14 cellular contexts compared by ENCODE assay signal in genomic region chr1:47992720-47993119, GRCh38. TPM values are rescaled to one million over a fixed set of nuclear protein-coding genes. Genes with fewer than 3 reads are reported as not detected.
A peak's percentile ranks its signal among the peaks of the same experiment; 100 is the strongest.
DNase-seq lines count a peak whose midpoint lies in the region; ATAC-seq and TF ChIP-seq lines count a peak whose summit lies in the region.
"Had no signal": no experiment of that assay in that cellular context is flagged by ENCODE, and none has a peak within 500 bp of the region (broad histone marks: within the 10 kb centered on the region; RNA-seq: fewer than 3 reads in every experiment).

No MANE protein-coding gene starts in this region.

- DNase-seq in activated naive CD4-positive, alpha-beta T cell treated with anti-CD3 and anti-CD28 coated beads, Interleukin-2, amount 10 ng/mL, durations not matched to agents 7 days and 5 days: no peak
- no peak for DNase-seq in activated naive CD4-positive, alpha-beta T cell treated with anti-CD3 and anti-CD28 coated beads for 36 hours
- DNase-seq in esophagus muscularis mucosa (ENCODE audit: extremely low spot score): no peak
- peak; percentile 47 to 86 for DNase-seq in lower leg skin (ENCODE audit: low spot score in 2 of 2)
- peak; percentile 63 to 79 for DNase-seq in aorta
- DNase-seq in SKM-1 treated with dmso at 0.1 percent for 144 hours (lab: John Stamatoyannopoulos, UW; ENCODE audit: unreplicated experiment): no peak
- DNase-seq in NCI-H524 treated with DMSO at 0.1 percent for 48 hours (lab: John Stamatoyannopoulos, UW): no peak
- DNase-seq: 8988T; activated naive CD4-positive, alpha-beta T cell treated with Interleukin-2 at 50 U/mL for 16 hours; Calu3; NCI-H1436 treated with DMSO at 0.1 percent for 48 hours; SIG-M5 had no signal

- H3K9me3 ChIP-seq in esophagus muscularis mucosa (no peaks in the 10 kb centered on the region), aorta (ENCODE audit: control insufficient read depth, low read length) (no peaks in the 10 kb centered on the region)

- no peak for TF ChIP-seq POLR2A in esophagus muscularis mucosa (IDR thresholded peaks at IDR 0.05; ENCODE audit: low read depth)
- TF ChIP-seq POLR2A in lower leg skin (IDR thresholded peaks at IDR 0.05): no peak

- no peak for TF ChIP-seq EP300 in esophagus muscularis mucosa (IDR thresholded peaks at IDR 0.05)

- H3K27me3 ChIP-seq in esophagus muscularis mucosa (peaks cover 0 to 9% (median 0%) of the 10 kb centered on the region in 4 donors), aorta (ENCODE audit: control insufficient read depth in 1 of 2, insufficient read depth in 2 of 2, low read length in 1 of 2) (no peaks in the 10 kb centered on the region)

- H3K27me3 Mint-ChIP-seq in activated naive CD4-positive, alpha-beta T cell treated with anti-CD3 and anti-CD28 coated beads, Interleukin-2, amount 10 ng/mL, durations not matched to agents 7 days and 5 days: peaks cover 56% of the 10 kb centered on the region
- peaks cover 44% of the 10 kb centered on the region for H3K27me3 Mint-ChIP-seq in activated naive CD4-positive, alpha-beta T cell treated with anti-CD3 and anti-CD28 coated beads for 36 hours (ENCODE audit: low read depth)

- CTCF ChIA-PET in activated naive CD4-positive, alpha-beta T cell treated with anti-CD3 and anti-CD28 coated beads, Interleukin-2, amount 10 ng/mL, durations not matched to agents 7 days and 5 days (lab: Charles Lee): no interaction called here
- CTCF ChIA-PET in activated naive CD4-positive, alpha-beta T cell treated with anti-CD3 and anti-CD28 coated beads for 36 hours (lab: Charles Lee): no interaction called here

- 69% methylated on average over 9 of the region's 9 CpGs for WGBS in esophagus muscularis mucosa
- WGBS in lower leg skin, 2 donors: 46 to 49% methylated on average over 9 of the region's 9 CpGs
- WGBS in aorta, 2 donors: 7 to 13% methylated on average over 9 of the region's 9 CpGs

- H3K9me3 Mint-ChIP-seq in activated naive CD4-positive, alpha-beta T cell treated with anti-CD3 and anti-CD28 coated beads, Interleukin-2, amount 10 ng/mL, durations not matched to agents 7 days and 5 days: no peaks in the 10 kb centered on the region
- H3K9me3 Mint-ChIP-seq in activated naive CD4-positive, alpha-beta T cell treated with anti-CD3 and anti-CD28 coated beads for 36 hours: no peaks in the 10 kb centered on the region

- peaks cover 2% of the 10 kb centered on the region for H3K4me1 Mint-ChIP-seq in activated naive CD4-positive, alpha-beta T cell treated with anti-CD3 and anti-CD28 coated beads, Interleukin-2, amount 10 ng/mL, durations not matched to agents 7 days and 5 days
- peaks cover 4% of the 10 kb centered on the region for H3K4me1 Mint-ChIP-seq in activated naive CD4-positive, alpha-beta T cell treated with anti-CD3 and anti-CD28 coated beads for 36 hours (ENCODE audit: low read depth)

- TF ChIP-seq CTCF in esophagus muscularis mucosa (IDR thresholded peaks at IDR 0.05): no peak
- TF ChIP-seq CTCF in lower leg skin (IDR thresholded peaks at IDR 0.05): no peak

- H3K27ac ChIP-seq in esophagus muscularis mucosa (replicated peaks in 1 of 4) (peak overlapping the region; percentile 41 to 56 (median 44)), aorta (ENCODE audit: low read depth in 1 of 2, low read length in 2 of 2) (peak overlapping the region in 1 of 2 donors; percentile 37)

- peak overlapping the region; percentile 2 for H3K27ac Mint-ChIP-seq in activated naive CD4-positive, alpha-beta T cell treated with anti-CD3 and anti-CD28 coated beads, Interleukin-2, amount 10 ng/mL, durations not matched to agents 7 days and 5 days
- H3K27ac Mint-ChIP-seq in activated naive CD4-positive, alpha-beta T cell treated with anti-CD3 and anti-CD28 coated beads for 36 hours: no peak overlapping the region

- H3K4me3 ChIP-seq in esophagus muscularis mucosa: peak overlapping the region; percentile 10 to 22 (median 14)
- H3K4me3 ChIP-seq in lower leg skin (ENCODE audit: low read depth, poor library complexity, severe bottlenecking): no peak overlapping the region
- no peak overlapping the region for H3K4me3 ChIP-seq in aorta (ENCODE audit: low read length in 2 of 2)

- H3K4me1 ChIP-seq in esophagus muscularis mucosa (peaks cover 9 to 56% (median 47%) of the 10 kb centered on the region in 4 donors), aorta (ENCODE audit: control insufficient read depth in 1 of 2, insufficient read depth in 2 of 2, low read length in 2 of 2) (peaks cover 0 to 2% of the 10 kb centered on the region in 2 donors)

- H3K36me3 Mint-ChIP-seq in activated naive CD4-positive, alpha-beta T cell treated with anti-CD3 and anti-CD28 coated beads, Interleukin-2, amount 10 ng/mL, durations not matched to agents 7 days and 5 days: peaks cover 2% of the 10 kb centered on the region
- no peaks in the 10 kb centered on the region for H3K36me3 Mint-ChIP-seq in activated naive CD4-positive, alpha-beta T cell treated with anti-CD3 and anti-CD28 coated beads for 36 hours (ENCODE audit: low read depth)

- H3K4me3 Mint-ChIP-seq in activated naive CD4-positive, alpha-beta T cell treated with anti-CD3 and anti-CD28 coated beads, Interleukin-2, amount 10 ng/mL, durations not matched to agents 7 days and 5 days: no peak overlapping the region
- no peak overlapping the region for H3K4me3 Mint-ChIP-seq in activated naive CD4-positive, alpha-beta T cell treated with anti-CD3 and anti-CD28 coated beads for 36 hours

- intact Hi-C loops in activated naive CD4-positive, alpha-beta T cell treated with anti-CD3 and anti-CD28 coated beads for 36 hours (cut with micrococcal nuclease): loop anchor here (10.0 kb wide), 2 partner anchors 212 to 242 kb away; no protein-coding TSS in a partner anchor
- intact Hi-C loops in esophagus muscularis mucosa (cut with DNase I) (no loop called here), lower leg skin (cut with DNase I; ENCODE audit: low total_unique reads) (loop anchor here (10.0 kb wide), 1 partner anchor 212 kb away; no protein-coding TSS in a partner anchor), aorta (cut with DNase I) (no loop called here)

- H3K36me3 ChIP-seq in esophagus muscularis mucosa: peaks cover 0 to 11% (median 0%) of the 10 kb centered on the region in 4 donors
- peaks cover 0 to 2% of the 10 kb centered on the region in 2 donors for H3K36me3 ChIP-seq in aorta (ENCODE audit: control insufficient read depth in 1 of 2, insufficient read depth in 2 of 2, low read length in 1 of 2)

- ATAC-seq in aorta (ENCODE audit: low FRiP score): peak; percentile 65
- ATAC-seq in HG03159 (IDR thresholded peaks at IDR 0.05; ENCODE audit: unreplicated experiment): no peak

RNA-seq across cellular contexts. Expression of gene TRABD2B, which starts 4.5 kb away (rescaled TPM):
- total RNA-seq in activated naive CD4-positive, alpha-beta T cell treated with anti-CD3 and anti-CD28 coated beads for 36 hours: not detected
- 1 to 10 TPM; 4.0 to 7.6 (median 4.1) TPM for total RNA-seq in esophagus muscularis mucosa
- 1 to 10 TPM in 3 of 4 donors, under 1 TPM in 1; 0.63 to 3.1 (median 1.7) TPM for total RNA-seq in lower leg skin
- 10 to 100 TPM; 10.6 to 13.3 TPM for total RNA-seq in aorta
- polyA plus RNA-seq in aorta: 1 to 10 TPM; 6.0 to 6.5 TPM
- total RNA-seq: fibroblast of villous mesenchyme had no signal

Comparison
In these comparisons a context has a peak if more than half of its experiments do, and no peak if none do; other contexts are left out.
1. DNase-seq: peak in lower leg skin (2 of 2) and aorta (2 of 2); none in activated naive CD4-positive, alpha-beta T cell treated with anti-CD3 and anti-CD28 coated beads, Interleukin-2, amount 10 ng/mL, durations not matched to agents 7 days and 5 days (single experiment), activated naive CD4-positive, alpha-beta T cell treated with anti-CD3 and anti-CD28 coated beads for 36 hours (single experiment), esophagus muscularis mucosa (single experiment), SKM-1 treated with dmso at 0.1 percent for 144 hours (single experiment) and NCI-H524 treated with DMSO at 0.1 percent for 48 hours (single experiment).
2. H3K4me3 ChIP-seq: peak in esophagus muscularis mucosa (4 of 4); none in lower leg skin (single experiment) and aorta (0 of 2).
3. intact Hi-C loops: an anchor here in activated naive CD4-positive, alpha-beta T cell treated with anti-CD3 and anti-CD28 coated beads for 36 hours (10.0 kb wide) and lower leg skin (10.0 kb wide); none called in esophagus muscularis mucosa and aorta.